In genomic region chr2:20440001-20440560, GRCh38 we compare ENCODE assay signal across 22 cellular contexts. TPM values are rescaled to one million over a fixed set of nuclear protein-coding genes. Genes with fewer than 3 reads are reported as not detected.
A peak's percentile ranks its signal among the peaks of the same experiment; 100 is the strongest.
DNase-seq lines count a peak whose midpoint lies in the region; ATAC-seq, FAIRE-seq and TF ChIP-seq lines count a peak whose summit lies in the region.
"Had no signal": no experiment of that assay in that cellular context is flagged by ENCODE, and none has a peak within 500 bp of the region (broad histone marks: within the 10 kb centered on the region; RNA-seq: fewer than 3 reads in every experiment).

No MANE protein-coding gene starts in this region.

- H3K9me3 ChIP-seq in A549 = no peaks in the 10 kb centered on the region
- H3K9me3 ChIP-seq in right lobe of liver = no peaks in the 10 kb centered on the region
- H3K9me3 ChIP-seq: heart left ventricle, SK-N-SH had no signal

- WGBS in A549 (ENCODE audit: missing lambda C conversion rate) = 90% methylated on average over 6 of the region's 6 CpGs
- 96% methylated on average over 6 of the region's 6 CpGs for WGBS in right lobe of liver (ENCODE audit: insufficient coverage, low coverage, low lambda C conversion rate, missing lambda C conversion rate)

- H3K4me3 ChIP-seq in A549 (no peak overlapping the region), right lobe of liver (no peak overlapping the region), GM23338 (no peak overlapping the region)

- H3K4me3 Mint-ChIP-seq in GM23338 = no peak overlapping the region
- H3K4me3 Mint-ChIP-seq: activated CD4-positive, alpha-beta T cell treated with anti-CD3 and anti-CD28 coated beads, Interleukin-2, amount 10 ng/mL, durations not matched to agents 24 days and 14 days; naive thymus-derived CD8-positive, alpha-beta T cell had no signal

- no peak for TF ChIP-seq EP300 in A549 (IDR thresholded peaks at IDR 0.05)

- FAIRE-seq in A549 (lab: Jason Lieb, UNC) (no peak), D721Med (lab: Jason Lieb, UNC) (no peak)

- peaks cover 7% of the 10 kb centered on the region for H3K27me3 Mint-ChIP-seq in GM23338 (ENCODE audit: insufficient read depth, low read depth, poor library complexity)

- TF ChIP-seq RAD21 in A549 (conservative IDR thresholded peaks at IDR 0.05 in 1 of 2, IDR thresholded peaks at IDR 0.05 in 1 of 2) = no peak

- peak overlapping the region; percentile 79 to 87; a peak in 5 of 6 replicates for H3K27ac ChIP-seq in A549
- peak overlapping the region; percentile 26 for H3K27ac ChIP-seq in angular gyrus (ENCODE audit: low read depth, low read length)
- H3K27ac ChIP-seq in right lobe of liver = peak overlapping the region in 2 of 3 donors; percentile 68 to 89
- H3K27ac ChIP-seq in substantia nigra (ENCODE audit: low read depth, low read length, poor library complexity, severe bottlenecking) = peak overlapping the region; percentile 26
- no peak overlapping the region for H3K27ac ChIP-seq in GM23338 (ENCODE audit: low read depth)
- H3K27ac ChIP-seq: RWPE1 had no signal

- no peak overlapping the region; the same call in 1 of the 2 replicates for H2AFZ ChIP-seq in GM23338

- POLR2A ChIA-PET in A549 (lab: Yijun Ruan, JAX) = interaction anchor here (0.9 to 4.1 kb wide), 4 partner anchors 8 to 87 kb away, joined by 4 to 72 read pairs (median 8); partner anchors contain the start of gene RHOB

- no peaks in the 10 kb centered on the region for H3K79me2 ChIP-seq in GM23338 (replicated peaks; ENCODE audit: insufficient read depth)

- 0 out of 2 replicates have a peak, but pooled peaks cover 2% of the 10 kb centered on the region for H3F3A ChIP-seq in GM23338 (replicated peaks; ENCODE audit: low read depth)

- H3K9me2 ChIP-seq in GM23338 (ENCODE audit: insufficient read depth) = no peaks in the 10 kb centered on the region
- H3K9me2 ChIP-seq: SK-N-SH had no signal

- intact Hi-C loops in right lobe of liver (cut with DNase I) = loop anchor here (5.0 to 10.0 kb wide), 2 partner anchors 155 to 202 kb away; no protein-coding TSS in a partner anchor

- no peak for DNase-seq in A549 (ENCODE audit: low read depth in 1 of 2, low spot score in 1 of 2)
- peak in 1 of 3 donors; percentile 30 for DNase-seq in right lobe of liver
- DNase-seq in substantia nigra (lab: John Stamatoyannopoulos, UW) = no peak
- no peak for DNase-seq in 8988T
- DNase-seq in D721Med (ENCODE audit: insufficient read length, low spot score) = no peak
- DNase-seq in GM23338 (ENCODE audit: low spot score) = no peak
- DNase-seq: activated CD4-positive, alpha-beta T cell treated with anti-CD3 and anti-CD28 coated beads, Interleukin-2, amount 10 ng/mL, durations not matched to agents 24 days and 14 days; activated naive CD4-positive, alpha-beta T cell treated with anti-CD3 and anti-CD28 coated beads, Interleukin-2, amount 50 U/mL, for 16 hours; central memory CD4-positive, alpha-beta T cell; EL; naive thymus-derived CD8-positive, alpha-beta T cell; NCI-H1417 treated with DMSO at 0.1 percent for 48 hours; NCI-H2081 treated with DMSO at 0.1 percent for 48 hours; NCI-H446 treated with DMSO at 0.1 percent for 48 hours; SK-N-SH; stimulated activated CD4-positive, alpha-beta T cell treated with anti-CD3 and anti-CD28 coated beads, Interleukin-12 subunit alpha, Interleukin-12 subunit beta, amount 100 ng/mL, for 4 hours; stimulated activated CD4-positive, alpha-beta T cell treated with anti-CD3 and anti-CD28 coated beads, Interleukin-4, amount 100 ng/mL, for 4 hours; stimulated activated naive CD4-positive, alpha-beta T cell had no signal

- H3K36me3 ChIP-seq in right lobe of liver (no peaks in the 10 kb centered on the region), GM23338 (ENCODE audit: insufficient read depth) (no peaks in the 10 kb centered on the region)
- H3K36me3 ChIP-seq: heart left ventricle had no signal

- H3K4me1 Mint-ChIP-seq in GM23338 = peaks cover 16% of the 10 kb centered on the region

- H3K27me3 ChIP-seq in right lobe of liver = no peaks in the 10 kb centered on the region
- peaks cover 4% of the 10 kb centered on the region; the same call in 1 of the 2 replicates for H3K27me3 ChIP-seq in GM23338 (ENCODE audit: insufficient read depth)
- H3K27me3 ChIP-seq: heart left ventricle had no signal

- H4K20me1 ChIP-seq in GM23338 (replicated peaks; ENCODE audit: insufficient read depth) = no peaks in the 10 kb centered on the region

- H3K4me2 ChIP-seq in A549 (peak overlapping the region; percentile 80), GM23338 (no peak overlapping the region)

- no peaks in the 10 kb centered on the region for H3K9me3 Mint-ChIP-seq in GM23338
- H3K9me3 Mint-ChIP-seq: activated CD4-positive, alpha-beta T cell treated with anti-CD3 and anti-CD28 coated beads, Interleukin-2, amount 10 ng/mL, durations not matched to agents 24 days and 14 days; naive thymus-derived CD8-positive, alpha-beta T cell had no signal

- H3K4me1 ChIP-seq in A549 (peaks cover 53% of the 10 kb centered on the region), right lobe of liver (peaks cover 0 to 44% (median 12%) of the 10 kb centered on the region in 4 donors), GM23338 (ENCODE audit: insufficient read depth) (peaks cover 11% of the 10 kb centered on the region)

- no peaks in the 10 kb centered on the region for H3K36me3 Mint-ChIP-seq in GM23338 (ENCODE audit: low read depth)
- H3K36me3 Mint-ChIP-seq: naive thymus-derived CD8-positive, alpha-beta T cell had no signal

- TF ChIP-seq POLR2A in A549 (IDR thresholded peaks at IDR 0.05; ENCODE audit: low read length) (no peak), right lobe of liver (IDR thresholded peaks at IDR 0.05) (no peak)

- CTCF ChIA-PET in A549 (lab: Yijun Ruan, JAX) = interaction anchor here (0.6 to 8.3 kb wide), 24 partner anchors 8 to 222 kb away, joined by 3 to 129 read pairs (median 6); partner anchors contain the start of gene HS1BP3

- H3K27ac Mint-ChIP-seq in GM23338 = no peak overlapping the region
- H3K27ac Mint-ChIP-seq: activated CD4-positive, alpha-beta T cell treated with anti-CD3 and anti-CD28 coated beads, Interleukin-2, amount 10 ng/mL, durations not matched to agents 24 days and 14 days; naive thymus-derived CD8-positive, alpha-beta T cell had no signal

- ATAC-seq in A549 (no peak), right lobe of liver (no peak), HG03139 (IDR thresholded peaks at IDR 0.05; ENCODE audit: unreplicated experiment) (no peak), GM23338 (no peak)
- ATAC-seq: naive thymus-derived CD8-positive, alpha-beta T cell had no signal

- TF ChIP-seq CTCF in A549 (IDR thresholded peaks at IDR 0.05) (no peak), right lobe of liver (IDR thresholded peaks at IDR 0.05) (no peak), D721Med (IDR thresholded peaks at IDR 0.05; ENCODE audit: insufficient read depth, missing control alignments) (no peak), GM23338 (conservative IDR thresholded peaks at IDR 0.05; ENCODE audit: low read depth in 2 of 2) (no peak)

TF ChIP-seq in A549, 52 proteins besides CTCF, POLR2A, EP300 and RAD21:
- TF ChIP-seq HES2 (IDR thresholded peaks at IDR 0.05) (no peak), ZC3H11A (IDR thresholded peaks at IDR 0.05) (no peak), CHD2 (IDR thresholded peaks at IDR 0.05; ENCODE audit: low read length, partially characterized antibody) (no peak), HDAC2 (IDR thresholded peaks at IDR 0.05) (no peak), CHD4 (IDR thresholded peaks at IDR 0.05; ENCODE audit: borderline replicate concordance) (no peak), RCOR1 (IDR thresholded peaks at IDR 0.05; ENCODE audit: low read depth, low read length) (no peak), TP53 (CRISPR knock-in tag; IDR thresholded peaks at IDR 0.05) (no peak), FOXS1 (CRISPR knock-in tag; IDR thresholded peaks at IDR 0.05) (no peak)

TF ChIP-seq in GM23338, 12 proteins besides CTCF, POLR2A, EP300 and RAD21 (continues in another document):
- no peak for TF ChIP-seq ETS1 (IDR thresholded peaks at IDR 0.05)
- no peak for TF ChIP-seq NANOG (IDR thresholded peaks at IDR 0.05; ENCODE audit: borderline replicate concordance)

RNA-seq across cellular contexts. Expression of gene RHOB, which starts 6.8 kb away (rescaled TPM):
- polyA plus RNA-seq in A549 (2011; rRNA removed) = 110 and 157 TPM in 2 replicates
- polyA plus RNA-seq in A549 (2012; cell fraction: cytosol; rRNA removed) = 188 and 248 TPM in 2 replicates
- polyA plus RNA-seq in A549 (2012; cell fraction: nucleus; rRNA removed) = 254 and 349 TPM in 2 replicates
- 84.5 to 99.9 TPM (median 87.1 TPM) in 3 replicates for polyA plus RNA-seq in A549 (2017; fragmentation: RNase III; extraction: RNeasy Plus Mini Kit Qiagen cat#74134 plus additional on column Dnase treatment)
- 40.0 and 55.9 TPM in 2 replicates for polyA minus RNA-seq in A549 (2011; rRNA and poly(A)+ RNA removed)
- 100 to 1,000 TPM; 185 to 656 (median 388) TPM for total RNA-seq in right lobe of liver
- 26.9 and 29.2 TPM in 2 replicates for total RNA-seq in GM23338 (2014; rRNA removed; shearing (Covaris generic))
- 5.5 and 6.6 TPM in 2 replicates for polyA plus RNA-seq in GM23338 (2016; fragmentation: Nextera tagmentation; extraction: Ambion mirVana)
